Comparison of ENCODE assay signal across 14 cellular contexts in genomic region chr3:129051776-129052400, GRCh38. TPM values are rescaled to one million over a fixed set of nuclear protein-coding genes. Genes with fewer than 3 reads are reported as not detected.
DNase-seq lines count a peak whose midpoint lies in the region; ATAC-seq, FAIRE-seq and TF ChIP-seq lines count a peak whose summit lies in the region.
"Had no signal": no experiment of that assay in that cellular context is flagged by ENCODE, and none has a peak within 500 bp of the region (broad histone marks: within the 10 kb centered on the region; RNA-seq: fewer than 3 reads in every experiment).

No MANE protein-coding gene starts in this region.

- H3K79me2 ChIP-seq in HCT116 (ENCODE audit: insufficient read depth, low read length): no peaks in the 10 kb centered on the region

- no peak for ATAC-seq in HCT116
- ATAC-seq in body of pancreas: no peak
- peak; percentile 66 to 67 for ATAC-seq in right cardiac atrium
- ATAC-seq in GM21737 (IDR thresholded peaks at IDR 0.05; ENCODE audit: unreplicated experiment): no peak

- H3K9me2 ChIP-seq in HCT116 (ENCODE audit: insufficient read depth): no peaks in the 10 kb centered on the region

- intact Hi-C loops in HCT116 (cut with micrococcal nuclease) (no loop called here), body of pancreas (cut with DNase I) (no loop called here), right cardiac atrium (cut with DNase I) (loop anchor here in 2 of 4 donors (5.0 to 10.0 kb wide), 2 partner anchors 193 to 195 kb away; partner anchors contain the start of gene COPG1 (in 2 of the 2))

- DNase-seq in HCT116 (ENCODE audit: low read depth, low spot score) (no peak), body of pancreas (peak in 3 of 4 donors; percentile 44 to 52 (median 45)), right cardiac atrium (peak; percentile 67 to 89 (median 80)), NOMO-1 treated with dmso at 0.1 percent for 144 hours (lab: John Stamatoyannopoulos, UW; ENCODE audit: unreplicated experiment) (no peak), H54 (ENCODE audit: insufficient read length, low spot score) (no peak), RCC 7860 (ENCODE audit: low spot score) (no peak)
- DNase-seq: activated CD4-positive, alpha-beta T cell treated with anti-CD3 and anti-CD28 coated beads for 1 hour; CD8-positive, alpha-beta memory T cell; foreskin melanocyte; NK-92 treated with Interleukin-12 subunit alpha and Interleukin-12 subunit beta, amount 100 ng/mL, for 24 hours had no signal

- H3K27me3 ChIP-seq in HCT116 (ENCODE audit: insufficient read depth, low read length): no peaks in the 10 kb centered on the region
- H3K27me3 ChIP-seq in body of pancreas: no peaks in the 10 kb centered on the region
- no peaks in the 10 kb centered on the region for H3K27me3 ChIP-seq in right cardiac atrium (ENCODE audit: control insufficient read depth, insufficient read depth)
- H3K27me3 ChIP-seq in stomach smooth muscle (ENCODE audit: control insufficient read depth in 1 of 2, insufficient read depth in 2 of 2, low read length in 2 of 2): no peaks in the 10 kb centered on the region

- no peaks in the 10 kb centered on the region for H4K20me1 ChIP-seq in HCT116 (ENCODE audit: insufficient read depth)

- H3K27ac ChIP-seq in HCT116 (ENCODE audit: low read depth, low read length) (no peak overlapping the region), body of pancreas (peak overlapping the region; percentile 76 to 94 (median 84)), right cardiac atrium (ENCODE audit: low read length) (peak overlapping the region; percentile 76), stomach smooth muscle (ENCODE audit: low read length) (peak overlapping the region; percentile 49)

- no TSS peak for BruUV-seq in HCT116 (replicated peaks; lab: Mats Ljungman, UMichigan)

- no peaks in the 10 kb centered on the region for H3K9me3 ChIP-seq in HCT116 (ENCODE audit: control insufficient read depth in 1 of 2, insufficient read depth in 1 of 2, low read depth in 1 of 2, low read length in 2 of 2)
- no peaks in the 10 kb centered on the region for H3K9me3 ChIP-seq in body of pancreas
- no peaks in the 10 kb centered on the region for H3K9me3 ChIP-seq in right cardiac atrium (ENCODE audit: control insufficient read depth, low read length)
- H3K9me3 ChIP-seq in stomach smooth muscle (ENCODE audit: control insufficient read depth in 2 of 2, low read length in 2 of 2): peaks cover 0 to 11% of the 10 kb centered on the region in 2 donors

- WGBS in body of pancreas, 2 donors: 25 to 31% methylated on average over 5 of the region's 5 CpGs
- WGBS in right cardiac atrium: 33% methylated on average over 5 of the region's 5 CpGs

- RAD21 ChIA-PET in HCT116 (lab: Charles Lee; ENCODE audit: low non-redundant PET in 1 of 2, low total read pairs in 2 of 2, uncharacterized antibody in 2 of 2, unreplicated experiment in 2 of 2): interaction anchor here in 1 of 2 experiments (0.7 kb wide), 1 partner anchor 72 kb away, joined by 3 read pairs; no protein-coding TSS in a partner anchor

- CTCF ChIA-PET in HCT116 (lab: Charles Lee): interaction anchor here (0.9 to 3.1 kb wide), 4 partner anchors 9 to 194 kb away, joined by 3 to 51 read pairs (median 20); partner anchors contain the start of gene RAB43

- no peak for TF ChIP-seq POLR2A in HCT116 (IDR thresholded peaks at IDR 0.05; ENCODE audit: borderline replicate concordance, extremely low read depth, insufficient read depth, insufficient read length)
- peak in 1 of 3 donors; percentile 20 for TF ChIP-seq POLR2A in body of pancreas (IDR thresholded peaks at IDR 0.05)
- no peak for TF ChIP-seq POLR2A in H54 (IDR thresholded peaks at IDR 0.05; ENCODE audit: low read depth, low read length)

- TF ChIP-seq RAD21 in HCT116 (IDR thresholded peaks at IDR 0.05; ENCODE audit: low read depth): no peak

- peak overlapping the region; percentile 9; the same call in 1 of the 2 replicates for H3K4me2 ChIP-seq in HCT116 (ENCODE audit: low read length)

- H3K36me3 ChIP-seq in HCT116 (ENCODE audit: control insufficient read depth in 1 of 2, insufficient read depth in 2 of 2, low read length in 2 of 2): no peaks in the 10 kb centered on the region
- H3K36me3 ChIP-seq in body of pancreas (replicated peaks in 1 of 2; ENCODE audit: insufficient read depth in 1 of 2, low read depth in 2 of 2): no peaks in the 10 kb centered on the region
- no peaks in the 10 kb centered on the region for H3K36me3 ChIP-seq in stomach smooth muscle (ENCODE audit: control insufficient read depth in 2 of 2, insufficient read depth in 2 of 2, low read length in 2 of 2)

- FAIRE-seq in H54 (lab: Jason Lieb, UNC) (no peak), RCC 7860 (lab: Jason Lieb, UNC) (no peak)

- POLR2A ChIA-PET in HCT116 (lab: Charles Lee): interaction anchor here (0.6 to 1.0 kb wide), 2 partner anchors 12 to 197 kb away, joined by 3 read pairs; partner anchors contain the start of gene COPG1

- H3K4me1 ChIP-seq in HCT116 (ENCODE audit: control insufficient read depth in 1 of 2, insufficient read depth in 2 of 2, low read length in 2 of 2) (peaks cover 0 to 23% of the 10 kb centered on the region in 2 experiments; a peak in 3 of 4 replicates), body of pancreas (peaks cover 52% of the 10 kb centered on the region), right cardiac atrium (ENCODE audit: control insufficient read depth, insufficient read depth, low read length) (peaks cover 3% of the 10 kb centered on the region), stomach smooth muscle (ENCODE audit: control insufficient read depth, insufficient read depth, low read length) (peaks cover 40% of the 10 kb centered on the region)

- H2AFZ ChIP-seq in HCT116 (ENCODE audit: low read depth, low read length, poor library complexity, severe bottlenecking): no peak overlapping the region

- H3K9ac ChIP-seq in HCT116 (ENCODE audit: low read length) (no peak overlapping the region), stomach smooth muscle (ENCODE audit: low read length in 2 of 2) (peak overlapping the region in 1 of 2 donors; percentile 36)

- TF ChIP-seq CTCF in HCT116 (IDR thresholded peaks at IDR 0.05 in 2 of 3, conservative IDR thresholded peaks at IDR 0.05 in 1 of 3; ENCODE audit: borderline replicate concordance in 1 of 3, insufficient read depth in 1 of 3, low read depth in 2 of 3, low read length in 2 of 3): no peak
- no peak for TF ChIP-seq CTCF in body of pancreas (IDR thresholded peaks at IDR 0.05)

- no peak overlapping the region for H3K4me3 ChIP-seq in HCT116 (replicated peaks in 1 of 2; ENCODE audit: low read depth in 1 of 2, low read length in 2 of 2)
- H3K4me3 ChIP-seq in body of pancreas: no peak overlapping the region
- no peak overlapping the region for H3K4me3 ChIP-seq in right cardiac atrium (ENCODE audit: low read length)
- H3K4me3 ChIP-seq in stomach smooth muscle (ENCODE audit: low read length in 2 of 2): peak overlapping the region in 1 of 2 donors; percentile 8

TF ChIP-seq in HCT116, 20 proteins besides CTCF, POLR2A, EP300 and RAD21:
- TF ChIP-seq ATF3 (IDR thresholded peaks at IDR 0.05) (no peak), EGR1 (IDR thresholded peaks at IDR 0.05; ENCODE audit: low read depth) (no peak), SRF (IDR thresholded peaks at IDR 0.05; ENCODE audit: low read depth) (no peak), TCF7L2 (IDR thresholded peaks at IDR 0.05; ENCODE audit: borderline replicate concordance, extremely low read depth, insufficient read depth, insufficient read length) (no peak), REST (IDR thresholded peaks at IDR 0.05; ENCODE audit: low read depth) (no peak), SP1 (IDR thresholded peaks at IDR 0.05; ENCODE audit: low read depth) (no peak), ELF1 (IDR thresholded peaks at IDR 0.05; ENCODE audit: borderline replicate concordance, low read depth) (no peak), CEBPB (IDR thresholded peaks at IDR 0.05; ENCODE audit: low read depth) (no peak), EZH2phosphoT487 (IDR thresholded peaks at IDR 0.05; ENCODE audit: borderline replicate concordance) (no peak), ZFX (IDR thresholded peaks at IDR 0.05) (no peak)

RNA-seq across cellular contexts. Expression of gene GP9, which starts 8.7 kb away (rescaled TPM):
- not detected for total RNA-seq in HCT116 (2021; ENCODE audit: unreplicated experiment)
- polyA plus RNA-seq in HCT116 (2012): not detected in 2 replicates
- total RNA-seq in body of pancreas: not detected
- not detected for total RNA-seq in right cardiac atrium
- polyA plus RNA-seq in right cardiac atrium: not detected
- total RNA-seq: CD8-positive, alpha-beta memory T cell; HT1080; omental fat pad had no signal
- polyA plus RNA-seq: CD8-positive, alpha-beta memory T cell had no signal

RNA-seq across cellular contexts. Expression of gene EFCC1, which starts 50.8 kb away (rescaled TPM):
- 1.0 TPM for total RNA-seq in HCT116 (2021; ENCODE audit: unreplicated experiment)
- 2.1 and 2.3 TPM in 2 replicates for polyA plus RNA-seq in HCT116 (2012)
- 1 to 10 TPM; 1.8 to 4.0 TPM for total RNA-seq in body of pancreas
- 1 to 10 TPM in 2 of 4 donors, under 1 TPM in 2; 0.69 to 1.2 (median 0.94) TPM for total RNA-seq in right cardiac atrium
- 1.2 TPM for polyA plus RNA-seq in right cardiac atrium
- total RNA-seq: HT1080 had no signal

RNA-seq across cellular contexts. Expression of gene CFAP92, which starts 58.0 kb away (rescaled TPM):
- 3.6 TPM for total RNA-seq in HCT116 (2021; ENCODE audit: unreplicated experiment)
- 4.2 and 5.2 TPM in 2 replicates for polyA plus RNA-seq in HCT116 (2012)
- total RNA-seq in body of pancreas: not detected
- total RNA-seq in right cardiac atrium: 1 to 10 TPM in 1 of 4 donors, under 1 TPM in 3; 0.06 to 1.0 (median 0.63) TPM
- polyA plus RNA-seq in right cardiac atrium: 0.11 TPM
- total RNA-seq: HT1080 had no signal

Comparison
In these comparisons a context has a peak if more than half of its experiments do, and no peak if none do; other contexts are left out.
1. ATAC-seq: peak in right cardiac atrium (2 of 2); none in HCT116 (single experiment), body of pancreas (single experiment) and GM21737 (single experiment).
2. DNase-seq: peak in body of pancreas (3 of 4) and right cardiac atrium (3 of 3); none in HCT116 (single experiment), NOMO-1 treated with dmso at 0.1 percent for 144 hours (single experiment), H54 (single experiment) and RCC 7860 (single experiment).